Comparison of ENCODE assay signal across 14 cellular contexts in genomic region chr2:113342650-113343049, GRCh38.
A peak's percentile ranks its signal among the peaks of the same experiment; 100 is the strongest.
DNase-seq lines count a peak whose midpoint lies in the region; ATAC-seq and TF ChIP-seq lines count a peak whose summit lies in the region.
"Had no signal": no experiment of that assay in that cellular context is flagged by ENCODE, and none has a peak within 500 bp of the region (broad histone marks: within the 10 kb centered on the region; RNA-seq: fewer than 3 reads in every experiment).

No MANE protein-coding gene starts in this region.

- no peaks in the 10 kb centered on the region for H4K20me1 ChIP-seq in OCI-LY3 (ENCODE audit: insufficient read depth, low read length)

- H3K27ac ChIP-seq in OCI-LY3 (ENCODE audit: low read length) (no peak overlapping the region), ovary (no peak overlapping the region)
- H3K27ac ChIP-seq: coronary artery, spleen, suprapubic skin had no signal

- peaks cover 2% of the 10 kb centered on the region for H3K27me3 Mint-ChIP-seq in activated naive CD4-positive, alpha-beta T cell treated with anti-CD3 and anti-CD28 coated beads for 36 hours (ENCODE audit: low read depth)
- peaks cover 16% of the 10 kb centered on the region for H3K27me3 Mint-ChIP-seq in dendritic cell treated with granulocyte-macrophage colony-stimulating factor and Interleukin-4, amounts not matched to agents 40 ng/mL and 50 ng/mL, for 4 days
- peaks cover 9% of the 10 kb centered on the region for H3K27me3 Mint-ChIP-seq in stimulated activated memory B cell treated with anti-CD40 and anti-IgM and Interleukin-4, amounts not matched to agents 10 μg/mL and 1 μg/mL and 100 μg/mL, for 72 hours

- no peaks in the 10 kb centered on the region for H3K9me3 Mint-ChIP-seq in activated naive CD4-positive, alpha-beta T cell treated with anti-CD3 and anti-CD28 coated beads for 36 hours
- H3K9me3 Mint-ChIP-seq in dendritic cell treated with granulocyte-macrophage colony-stimulating factor and Interleukin-4, amounts not matched to agents 40 ng/mL and 50 ng/mL, for 4 days, result no peaks in the 10 kb centered on the region
- no peaks in the 10 kb centered on the region for H3K9me3 Mint-ChIP-seq in stimulated activated memory B cell treated with anti-CD40 and anti-IgM and Interleukin-4, amounts not matched to agents 10 μg/mL and 1 μg/mL and 100 μg/mL, for 72 hours

- no peaks in the 10 kb centered on the region for H3K9me3 ChIP-seq in OCI-LY3 (ENCODE audit: insufficient read depth, low read length)
- no peaks in the 10 kb centered on the region for H3K9me3 ChIP-seq in ovary
- H3K9me3 ChIP-seq: SK-N-SH, spleen, suprapubic skin had no signal

- H3K4me1 ChIP-seq in OCI-LY3 (ENCODE audit: low read length) (peaks cover 3% of the 10 kb centered on the region; the same call in 1 of the 2 replicates), ovary (ENCODE audit: insufficient read depth) (no peaks in the 10 kb centered on the region)

- no peaks in the 10 kb centered on the region for H3K79me2 ChIP-seq in OCI-LY3 (ENCODE audit: low read length)

- H3K4me1 Mint-ChIP-seq in activated naive CD4-positive, alpha-beta T cell treated with anti-CD3 and anti-CD28 coated beads for 36 hours (ENCODE audit: low read depth), result peaks cover 7% of the 10 kb centered on the region
- H3K4me1 Mint-ChIP-seq in dendritic cell treated with granulocyte-macrophage colony-stimulating factor and Interleukin-4, amounts not matched to agents 40 ng/mL and 50 ng/mL, for 4 days (ENCODE audit: low read depth), result peaks cover 15% of the 10 kb centered on the region
- H3K4me1 Mint-ChIP-seq in stimulated activated memory B cell treated with anti-CD40 and anti-IgM and Interleukin-4, amounts not matched to agents 10 μg/mL and 1 μg/mL and 100 μg/mL, for 72 hours, result peaks cover 10% of the 10 kb centered on the region

- TF ChIP-seq POLR2A in ovary (IDR thresholded peaks at IDR 0.05), result no peak

- 0 out of 2 replicates have a peak overlapping the region, but pooled peaks have one; percentile 1 for H2AFZ ChIP-seq in OCI-LY3 (ENCODE audit: low read depth, low read length)

- POLR2A ChIA-PET in HEK293T (lab: Yijun Ruan, JAX), result no interaction called here

- peak overlapping the region; percentile 47; the same call in 1 of the 2 replicates for H3K9ac ChIP-seq in OCI-LY3 (ENCODE audit: low read length)
- H3K9ac ChIP-seq: SK-N-SH had no signal

- no peak overlapping the region for H3K27ac Mint-ChIP-seq in activated naive CD4-positive, alpha-beta T cell treated with anti-CD3 and anti-CD28 coated beads for 36 hours
- peak overlapping the region; percentile 78 for H3K27ac Mint-ChIP-seq in dendritic cell treated with granulocyte-macrophage colony-stimulating factor and Interleukin-4, amounts not matched to agents 40 ng/mL and 50 ng/mL, for 4 days
- no peak overlapping the region for H3K27ac Mint-ChIP-seq in stimulated activated memory B cell treated with anti-CD40 and anti-IgM and Interleukin-4, amounts not matched to agents 10 μg/mL and 1 μg/mL and 100 μg/mL, for 72 hours

- CTCF ChIA-PET in activated naive CD4-positive, alpha-beta T cell treated with anti-CD3 and anti-CD28 coated beads for 36 hours (lab: Charles Lee), result no interaction called here
- CTCF ChIA-PET in HEK293T (lab: Yijun Ruan, JAX), result no interaction called here

- peak; percentile 21 for DNase-seq in activated naive CD4-positive, alpha-beta T cell treated with anti-CD3 and anti-CD28 coated beads for 36 hours
- no peak for DNase-seq in activated naive CD4-positive, alpha-beta T cell (lab: John Stamatoyannopoulos, UW)
- DNase-seq in ovary (no peak), HEK293T (ENCODE audit: extremely low spot score) (no peak)
- DNase-seq: ACHN; activated T-cell treated with anti-CD3 and anti-CD28 coated beads, Interleukin-2, amount 50 U/mL, for 48 hours; SK-N-SH; spleen had no signal

- H3K27me3 ChIP-seq in OCI-LY3 (ENCODE audit: low read depth, low read length), result peaks cover 28% of the 10 kb centered on the region
- H3K27me3 ChIP-seq in ovary, result no peaks in the 10 kb centered on the region
- H3K27me3 ChIP-seq: suprapubic skin had no signal

- peak overlapping the region; percentile 78 for H3K4me2 ChIP-seq in OCI-LY3 (ENCODE audit: low read length)
- H3K4me2 ChIP-seq: SK-N-SH had no signal

- TF ChIP-seq EP300 in ovary (IDR thresholded peaks at IDR 0.05), result no peak

- 64 to 81% (median 70%) methylated on average over 9 of the region's 9 CpGs for whole genome bisulfite sequencing in ovary, 3 donors

- TF ChIP-seq CTCF in OCI-LY3 (IDR thresholded peaks at IDR 0.05; ENCODE audit: low read depth, low read length) (no peak), ovary (IDR thresholded peaks at IDR 0.05) (no peak)

- ATAC-seq in stimulated activated memory B cell treated with anti-CD40 and anti-IgM and Interleukin-4, amounts not matched to agents 10 μg/mL and 1 μg/mL and 100 μg/mL, for 72 hours, result peak; percentile 78
- no peak for ATAC-seq in HG02885 (IDR thresholded peaks at IDR 0.05; ENCODE audit: poor library complexity, unreplicated experiment)

- no peak overlapping the region for H3K4me3 Mint-ChIP-seq in activated naive CD4-positive, alpha-beta T cell treated with anti-CD3 and anti-CD28 coated beads for 36 hours
- H3K4me3 Mint-ChIP-seq in dendritic cell treated with granulocyte-macrophage colony-stimulating factor and Interleukin-4, amounts not matched to agents 40 ng/mL and 50 ng/mL, for 4 days, result peak overlapping the region; percentile 41
- no peak overlapping the region for H3K4me3 Mint-ChIP-seq in stimulated activated memory B cell treated with anti-CD40 and anti-IgM and Interleukin-4, amounts not matched to agents 10 μg/mL and 1 μg/mL and 100 μg/mL, for 72 hours

- no peaks in the 10 kb centered on the region for H3K36me3 Mint-ChIP-seq in activated naive CD4-positive, alpha-beta T cell treated with anti-CD3 and anti-CD28 coated beads for 36 hours (ENCODE audit: low read depth)
- H3K36me3 Mint-ChIP-seq in dendritic cell treated with granulocyte-macrophage colony-stimulating factor and Interleukin-4, amounts not matched to agents 40 ng/mL and 50 ng/mL, for 4 days (ENCODE audit: low read depth), result no peaks in the 10 kb centered on the region
- H3K36me3 Mint-ChIP-seq in stimulated activated memory B cell treated with anti-CD40 and anti-IgM and Interleukin-4, amounts not matched to agents 10 μg/mL and 1 μg/mL and 100 μg/mL, for 72 hours, result no peaks in the 10 kb centered on the region

- intact Hi-C loops in activated naive CD4-positive, alpha-beta T cell treated with anti-CD3 and anti-CD28 coated beads for 36 hours (cut with micrococcal nuclease), result no loop called here
- intact Hi-C loops in dendritic cell treated with granulocyte-macrophage colony-stimulating factor and Interleukin-4, amounts not matched to agents 40 ng/mL and 50 ng/mL, for 4 days (cut with micrococcal nuclease), result no loop called here
- intact Hi-C loops in ovary (cut with DNase I), result no loop called here

- H3K4me3 ChIP-seq in OCI-LY3 (ENCODE audit: low read length) (peak overlapping the region; percentile 69), ovary (no peak overlapping the region)
- H3K4me3 ChIP-seq: coronary artery, spleen, suprapubic skin had no signal

- no peaks in the 10 kb centered on the region for H3K36me3 ChIP-seq in OCI-LY3 (replicated peaks; ENCODE audit: low read depth, low read length)
- H3K36me3 ChIP-seq in ovary, result no peaks in the 10 kb centered on the region
- H3K36me3 ChIP-seq: spleen, suprapubic skin had no signal

TF ChIP-seq in HEK293T, 16 proteins besides CTCF, POLR2A, EP300 and RAD21:
- TF ChIP-seq TARDBP (IDR thresholded peaks at IDR 0.05) (no peak), BHLHE40 (IDR thresholded peaks at IDR 0.05; ENCODE audit: borderline replicate concordance) (no peak), FOXA1 (IDR thresholded peaks at IDR 0.05) (no peak), ELF4 (IDR thresholded peaks at IDR 0.05) (no peak), FOXM1 (IDR thresholded peaks at IDR 0.05; ENCODE audit: borderline replicate concordance) (no peak), SUZ12 (IDR thresholded peaks at IDR 0.05) (no peak), NFRKB (IDR thresholded peaks at IDR 0.05) (no peak), FOXK2 (IDR thresholded peaks at IDR 0.05) (no peak), HDGF (IDR thresholded peaks at IDR 0.05; ENCODE audit: borderline replicate concordance) (no peak), CTBP1 (IDR thresholded peaks at IDR 0.05; ENCODE audit: borderline replicate concordance) (no peak), ZNF384 (IDR thresholded peaks at IDR 0.05) (no peak), L3MBTL2 (conservative IDR thresholded peaks at IDR 0.05) (no peak), SP1 (IDR thresholded peaks at IDR 0.05) (no peak), PKNOX1 (IDR thresholded peaks at IDR 0.05) (no peak), LEF1 (IDR thresholded peaks at IDR 0.05; ENCODE audit: borderline replicate concordance) (no peak), ARNT (IDR thresholded peaks at IDR 0.05) (no peak)
